In genomic region chr5:51391175-51391574, GRCh38 we compare ENCODE assay signal across 20 cellular contexts. TPM values are rescaled to one million over a fixed set of nuclear protein-coding genes. Genes with fewer than 3 reads are reported as not detected.
DNase-seq lines count a peak whose midpoint lies in the region; ATAC-seq and TF ChIP-seq lines count a peak whose summit lies in the region.
"Had no signal": no experiment of that assay in that cellular context is flagged by ENCODE, and none has a peak within 500 bp of the region (broad histone marks: within the 10 kb centered on the region; RNA-seq: fewer than 3 reads in every experiment).

No MANE protein-coding gene starts in this region.

- no peak overlapping the region for H3K4ac ChIP-seq in mesenchymal stem cell (ENCODE audit: low read depth in 1 of 2, low read length in 2 of 2)

- H3K4me3 ChIP-seq in mesenchymal stem cell (ENCODE audit: insufficient read depth in 1 of 2, low read depth in 1 of 2, low read length in 2 of 2) (no peak overlapping the region), stomach smooth muscle (ENCODE audit: low read length in 2 of 2) (peak overlapping the region; percentile 50 to 99), PC-3 (ENCODE audit: low read length) (no peak overlapping the region)
- H3K4me3 ChIP-seq: BLaER1 treated with 17β-estradiol and CSF1 and Interleukin-3, amounts not matched to agents 10 nM and 100 nM; SK-N-MC had no signal

- H3K18ac ChIP-seq in mesenchymal stem cell (ENCODE audit: low read depth in 1 of 2, low read length in 2 of 2): no peak overlapping the region

- H3K36me3 ChIP-seq in mesenchymal stem cell (ENCODE audit: control insufficient read depth in 1 of 2, insufficient read depth in 2 of 2, low read depth in 1 of 2, low read length in 2 of 2) (no peaks in the 10 kb centered on the region), stomach smooth muscle (ENCODE audit: control insufficient read depth in 2 of 2, insufficient read depth in 2 of 2, low read length in 2 of 2) (peaks cover 9 to 17% of the 10 kb centered on the region in 2 donors), PC-3 (ENCODE audit: low read depth, low read length) (no peaks in the 10 kb centered on the region; the same call in 1 of the 2 replicates)
- H3K36me3 ChIP-seq: BLaER1 treated with 17β-estradiol and CSF1 and Interleukin-3, amounts not matched to agents 10 nM and 100 nM had no signal

- H3K4me1 ChIP-seq in mesenchymal stem cell (ENCODE audit: control insufficient read depth, insufficient read depth, low read depth, low read length): peaks cover 15% of the 10 kb centered on the region
- peaks cover 59% of the 10 kb centered on the region for H3K4me1 ChIP-seq in stomach smooth muscle (ENCODE audit: control insufficient read depth, insufficient read depth, low read length)
- peaks cover 16% of the 10 kb centered on the region for H3K4me1 ChIP-seq in PC-3 (ENCODE audit: insufficient read depth, low read length)

- no peak overlapping the region for H2BK120ac ChIP-seq in mesenchymal stem cell (ENCODE audit: low read depth, low read length)

- H3K9me2 ChIP-seq in PC-3 (replicated peaks; ENCODE audit: low read length): no peaks in the 10 kb centered on the region

- H4K20me1 ChIP-seq in PC-3 (ENCODE audit: low read length): no peaks in the 10 kb centered on the region
- H4K20me1 ChIP-seq: BLaER1 treated with 17β-estradiol and CSF1 and Interleukin-3, amounts not matched to agents 10 nM and 100 nM had no signal

- no peak for TF ChIP-seq CTCF in PC-3 (conservative IDR thresholded peaks at IDR 0.05; ENCODE audit: low read depth, low read length)

- no peak overlapping the region for H2AK5ac ChIP-seq in mesenchymal stem cell (ENCODE audit: low read length, severe bottlenecking)

- no peak overlapping the region for H3K14ac ChIP-seq in mesenchymal stem cell (ENCODE audit: low read length in 2 of 2)

- peaks cover 84 to 89% of the 10 kb centered on the region in 2 experiments for H3K27me3 ChIP-seq in mesenchymal stem cell (ENCODE audit: control insufficient read depth in 1 of 2, insufficient read depth in 1 of 2, low read length in 2 of 2)
- H3K27me3 ChIP-seq in stomach smooth muscle (ENCODE audit: control insufficient read depth in 1 of 2, insufficient read depth in 2 of 2, low read length in 2 of 2): no peaks in the 10 kb centered on the region
- H3K27me3 ChIP-seq in PC-3 (ENCODE audit: low read length): no peaks in the 10 kb centered on the region

- no peak overlapping the region for H2BK12ac ChIP-seq in mesenchymal stem cell (ENCODE audit: low read length in 2 of 2)

- ATAC-seq in HG02870 (IDR thresholded peaks at IDR 0.05; ENCODE audit: unreplicated experiment) (no peak), PC-3 (no peak)
- ATAC-seq: Panc1 had no signal

- H3K79me1 ChIP-seq in mesenchymal stem cell (replicated peaks; ENCODE audit: low read length, poor library complexity, severe bottlenecking): no peaks in the 10 kb centered on the region

- CTCF ChIA-PET in PC-3 (lab: Charles Lee): no interaction called here

- no peak overlapping the region for H4K91ac ChIP-seq in mesenchymal stem cell (ENCODE audit: low read length)

- H2AFZ ChIP-seq in mesenchymal stem cell (ENCODE audit: low read depth, low read length) (no peak overlapping the region), PC-3 (ENCODE audit: low read length) (no peak overlapping the region)

- no peak overlapping the region for H3K23ac ChIP-seq in mesenchymal stem cell (ENCODE audit: low read length in 2 of 2)

- DNase-seq in NCI-H1417 (lab: John Stamatoyannopoulos, UW) (peak in 2 of 3 experiments; percentile 30 to 65), NCI-H1417 treated with DMSO at 0.1 percent for 48 hours (lab: John Stamatoyannopoulos, UW) (no peak), NCI-H748 treated with DMSO at 0.1 percent for 48 hours (lab: John Stamatoyannopoulos, UW) (peak; percentile 30), mesenchymal stem cell (no peak), PC-3 (no peak)
- no peak for DNase-seq in stimulated activated naive CD4-positive, alpha-beta T cell treated with Interleukin-2 at 50 U/mL for 16 hours (lab: John Stamatoyannopoulos, UW)
- DNase-seq: H7, Kasumi-1, MM.1S, NCI-H1436, NCI-H2081 treated with DMSO at 0.1 percent for 48 hours, NCI-H226, NCI-H524 treated with DMSO at 0.1 percent for 48 hours had no signal

- H3K79me2 ChIP-seq in PC-3 (ENCODE audit: low read length): 0 out of 2 replicates have a peak, but pooled peaks cover 7% of the 10 kb centered on the region

- 65% methylated on average over 5 of the region's 5 CpGs for WGBS in mesenchymal stem cell

- H2BK15ac ChIP-seq in mesenchymal stem cell (ENCODE audit: low read depth, poor library complexity, severe bottlenecking): no peak overlapping the region

- H3K4me2 ChIP-seq in mesenchymal stem cell (ENCODE audit: low read length, poor library complexity, severe bottlenecking) (no peak overlapping the region), PC-3 (ENCODE audit: low read length) (no peak overlapping the region)
- H3K4me2 ChIP-seq: BLaER1 treated with 17β-estradiol and CSF1 and Interleukin-3, amounts not matched to agents 10 nM and 100 nM had no signal

- no TSS peak for BruUV-seq in PC-3 (replicated peaks; lab: Mats Ljungman, UMichigan)

- POLR2A ChIA-PET in PC-3 (lab: Charles Lee; ENCODE audit: unreplicated experiment): no interaction called here

- no peaks in the 10 kb centered on the region for H3K9me3 ChIP-seq in mesenchymal stem cell (ENCODE audit: control insufficient read depth, low read length)
- H3K9me3 ChIP-seq in stomach smooth muscle (ENCODE audit: control insufficient read depth in 2 of 2, low read length in 2 of 2): no peaks in the 10 kb centered on the region
- H3K9me3 ChIP-seq in PC-3 (ENCODE audit: low read length): no peaks in the 10 kb centered on the region

- no peak overlapping the region for H3K9ac ChIP-seq in mesenchymal stem cell (ENCODE audit: low read length)
- H3K9ac ChIP-seq in stomach smooth muscle (ENCODE audit: low read length in 2 of 2): peak overlapping the region; percentile 21 to 59
- H3K9ac ChIP-seq in PC-3 (ENCODE audit: low read length): no peak overlapping the region
- H3K9ac ChIP-seq: BLaER1 treated with 17β-estradiol and CSF1 and Interleukin-3, amounts not matched to agents 10 nM and 100 nM had no signal

- peak overlapping the region; percentile 3 for H4K8ac ChIP-seq in mesenchymal stem cell (ENCODE audit: low read length)

- no peaks in the 10 kb centered on the region for H3F3A ChIP-seq in PC-3 (ENCODE audit: low read length, unreplicated experiment)

- intact Hi-C loops in PC-3 (cut with micrococcal nuclease): no loop called here

- H3K27ac ChIP-seq in mesenchymal stem cell (ENCODE audit: low read length, poor library complexity, severe bottlenecking) (no peak overlapping the region), stomach smooth muscle (ENCODE audit: low read length) (peak overlapping the region; percentile 88), PC-3 (ENCODE audit: low read length) (no peak overlapping the region)
- H3K27ac ChIP-seq: BLaER1 treated with 17β-estradiol and CSF1 and Interleukin-3, amounts not matched to agents 10 nM and 100 nM; SK-N-MC had no signal

- no peak overlapping the region for H2BK5ac ChIP-seq in mesenchymal stem cell (ENCODE audit: low read depth, low read length, poor library complexity, severe bottlenecking)

RNA-seq across cellular contexts. Expression of gene ISL1, which starts 7.9 kb away (rescaled TPM):
- polyA plus RNA-seq in mesenchymal stem cell (2013, experiment 1 of 2): 5.6 TPM
- polyA plus RNA-seq in mesenchymal stem cell (2013, experiment 2 of 2): 5.6 TPM
- 1.4 and 1.5 TPM in 2 replicates for total RNA-seq in PC-3 (2014; rRNA removed)
- total RNA-seq: T-helper 1 cell treated with Interleukin-12 subunit alpha and Interleukin-12 subunit beta and Interleukin-4 antibody, amounts not matched to agents 30 ng/mL and 1 ng/mL, for 36 hours had no signal
- polyA plus RNA-seq: IgD-negative memory B cell had no signal

Comparison
In these comparisons a context has a peak if more than half of its experiments do, and no peak if none do; other contexts are left out.
1. DNase-seq: peak in NCI-H1417 (2 of 3) and NCI-H748 treated with DMSO at 0.1 percent for 48 hours (single experiment); none in NCI-H1417 treated with DMSO at 0.1 percent for 48 hours (single experiment), mesenchymal stem cell (single experiment), stimulated activated naive CD4-positive, alpha-beta T cell treated with Interleukin-2 at 50 U/mL for 16 hours (single experiment) and PC-3 (single experiment).
2. H3K4me3 ChIP-seq: peak in stomach smooth muscle (2 of 2); none in mesenchymal stem cell (0 of 2) and PC-3 (single experiment).
3. H3K9ac ChIP-seq: peak in stomach smooth muscle (2 of 2); none in mesenchymal stem cell (single experiment) and PC-3 (single experiment).